Comparison of ENCODE assay signal across 21 cellular contexts in the genomic region with DNA sequence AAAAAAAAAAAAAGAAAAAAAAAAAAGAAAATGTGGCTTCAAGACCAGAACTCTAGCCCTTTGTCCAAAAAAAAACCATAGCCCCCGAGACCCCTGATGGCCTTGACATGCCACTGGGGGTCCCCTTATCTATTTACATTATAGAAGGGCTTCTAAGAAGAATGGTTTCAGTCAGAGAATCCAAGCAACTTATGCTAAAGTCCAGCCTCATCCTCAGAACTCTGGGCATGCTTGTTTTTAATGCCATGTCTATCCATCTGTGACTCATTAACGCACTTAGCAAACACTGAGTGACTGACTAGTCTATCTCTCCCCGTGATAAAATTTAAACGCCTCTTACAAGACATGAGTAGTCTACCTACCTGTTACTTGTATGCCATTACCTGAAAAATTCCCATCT. TPM values are rescaled to one million over a fixed set of nuclear protein-coding genes. Genes with fewer than 3 reads are reported as not detected.
DNase-seq lines count a peak whose midpoint lies in the region; ATAC-seq and TF ChIP-seq lines count a peak whose summit lies in the region.
"Had no signal": no experiment of that assay in that cellular context is flagged by ENCODE, and none has a peak within 500 bp of the region (broad histone marks: within the 10 kb centered on the region; RNA-seq: fewer than 3 reads in every experiment).

No MANE protein-coding gene starts in this region.

- H3K9me3 ChIP-seq in GM23248 (ENCODE audit: low read depth) = no peaks in the 10 kb centered on the region
- H3K9me3 ChIP-seq: left lung, tibial nerve had no signal

- H3K4me3 ChIP-seq in GM23248 = no peak overlapping the region
- H3K4me3 ChIP-seq: left lung, spleen, tibial nerve had no signal

- H4K20me1 ChIP-seq in GM23248 (ENCODE audit: insufficient read depth) = no peaks in the 10 kb centered on the region

- no peaks in the 10 kb centered on the region for H3K27me3 ChIP-seq in GM23248 (replicated peaks; ENCODE audit: insufficient read depth)
- H3K27me3 ChIP-seq: left lung had no signal

- H3F3A ChIP-seq in GM23248 (ENCODE audit: insufficient read depth) = no peaks in the 10 kb centered on the region

- H3K4me2 ChIP-seq in GM23248 (ENCODE audit: unreplicated experiment) = no peak overlapping the region

- in situ Hi-C loops in GM23248 (cut with MboI) = no loop called here

- H3K36me3 ChIP-seq in GM23248 (ENCODE audit: low read depth) = no peaks in the 10 kb centered on the region
- H3K36me3 ChIP-seq: left lung, spleen, tibial nerve had no signal

- no peak for TF ChIP-seq CTCF in RWPE1 (conservative IDR thresholded peaks at IDR 0.05; ENCODE audit: low read depth)

- WGBS in GM23248 (ENCODE audit: low coverage in 1 of 2, low lambda C conversion rate in 2 of 2, missing lambda C conversion rate in 2 of 2), 2 experiments = 13 to 23% methylated on average over 4 of the region's 4 CpGs

- H3K9me2 ChIP-seq in GM23248 (ENCODE audit: insufficient read depth) = no peaks in the 10 kb centered on the region

- POLR2A ChIA-PET in RWPE1 (lab: Yijun Ruan, JAX; ENCODE audit: low non-redundant PET) = no interaction called here

- no peak overlapping the region for H3K9ac ChIP-seq in GM23248

- H2AFZ ChIP-seq in GM23248 = no peak overlapping the region

- H3K79me2 ChIP-seq in GM23248 (ENCODE audit: insufficient read depth) = no peaks in the 10 kb centered on the region

- ATAC-seq in HG03135 (IDR thresholded peaks at IDR 0.05; ENCODE audit: unreplicated experiment) (no peak), HG02938 (IDR thresholded peaks at IDR 0.05; ENCODE audit: unreplicated experiment) (no peak)
- ATAC-seq: left lung, Right ventricle myocardium inferior had no signal

- CTCF ChIA-PET in RWPE1 (lab: Yijun Ruan, JAX) = no interaction called here

- DNase-seq in AG20443 (ENCODE audit: low spot score) (peak; percentile 19), GM23248 (peak; percentile 57), RWPE1 (ENCODE audit: low spot score) (peak; percentile 44), glomerular visceral epithelial cell (ENCODE audit: extremely low spot score) (peak; percentile 13)
- DNase-seq in activated CD4-positive, alpha-beta T cell treated with anti-CD3 and anti-CD28 coated beads, Interleukin-2, amount 50 U/mL, for 4 hours = no peak
- DNase-seq: activated CD4-positive, alpha-beta T cell treated with anti-CD3 and anti-CD28 coated beads for 1 hour; aorta; CD8-positive, alpha-beta memory T cell; effector CD4-positive, alpha-beta T cell; IMR-90; left lung; NCI-H1694 treated with DMSO at 0.1 percent for 48 hours; NCI-H226; spleen; stimulated activated CD4-positive, alpha-beta T cell treated with anti-CD3 and anti-CD28 coated beads, Interleukin-4, amount 100 ng/mL, for 24 hours had no signal

- no peaks in the 10 kb centered on the region for H3K4me1 ChIP-seq in GM23248 (ENCODE audit: insufficient read depth)
- H3K4me1 ChIP-seq: tibial nerve had no signal

- H3K27ac ChIP-seq in GM23248 = no peak overlapping the region
- no peak overlapping the region for H3K27ac ChIP-seq in RWPE1
- H3K27ac ChIP-seq: spleen, tibial nerve had no signal

RNA-seq across cellular contexts. Expression of a gene that starts 29.3 kb away (rescaled TPM):
- total RNA-seq in GM23248 (2014; rRNA removed; shearing (Covaris generic)) = 0.76 and 6.2 TPM in 2 replicates
- polyA plus RNA-seq in GM23248 (2016; fragmentation: Nextera tagmentation; extraction: Ambion mirVana) = 1.2 and 1.3 TPM in 2 replicates
- total RNA-seq: activated CD8-positive, alpha-beta memory T cell treated with anti-CD3 and anti-CD28 coated beads for 36 hours; CD8-positive, alpha-beta memory T cell; IMR-90 had no signal
- polyA plus RNA-seq: CD8-positive, alpha-beta memory T cell; fibroblast of lung; IMR-90 had no signal

Comparison
In these comparisons a context has a peak if more than half of its experiments do, and no peak if none do; other contexts are left out.
1. DNase-seq: peak in AG20443 (single experiment), GM23248 (single experiment), RWPE1 (single experiment) and glomerular visceral epithelial cell (single experiment); none in activated CD4-positive, alpha-beta T cell treated with anti-CD3 and anti-CD28 coated beads, Interleukin-2, amount 50 U/mL, for 4 hours (0 of 2).